In the genomic region with DNA sequence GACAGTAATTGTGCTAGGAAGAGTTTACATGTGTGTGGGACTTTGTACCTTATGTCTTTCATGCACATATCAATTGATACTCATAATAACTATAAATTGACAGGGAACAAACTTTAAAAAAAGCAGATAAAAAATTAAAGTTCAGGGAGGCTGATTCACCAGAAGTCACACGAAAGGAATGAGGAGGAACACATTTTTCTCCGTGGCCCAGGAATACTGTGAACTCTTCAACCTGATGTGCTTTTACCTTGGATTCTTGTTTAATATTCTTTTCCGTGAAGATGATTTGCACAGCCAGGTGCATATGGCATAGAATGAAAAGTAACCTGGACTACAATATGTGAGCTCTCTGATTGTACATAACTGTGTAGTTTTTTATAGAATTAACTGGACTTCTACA, we compare ENCODE assay signal across 23 cellular contexts.
DNase-seq lines count a peak whose midpoint lies in the region; ATAC-seq, FAIRE-seq and TF ChIP-seq lines count a peak whose summit lies in the region.
"Had no signal": no experiment of that assay in that cellular context is flagged by ENCODE, and none has a peak within 500 bp of the region (broad histone marks: within the 10 kb centered on the region; RNA-seq: fewer than 3 reads in every experiment).

No MANE protein-coding gene starts in this region.

- H3K4me2 ChIP-seq in PC-3 (ENCODE audit: low read length) = no peak overlapping the region
- H3K4me2 ChIP-seq: BLaER1, GM23338 had no signal

- FAIRE-seq in GM12892 (lab: Jason Lieb, UNC) = no peak
- FAIRE-seq: A204.1, GM12878, GM18507 had no signal

- intact Hi-C loops in Calu3 (cut with micrococcal nuclease; ENCODE audit: unreplicated experiment) (no loop called here), PC-3 (cut with micrococcal nuclease) (no loop called here), mucosa of descending colon (cut with DNase I, micrococcal nuclease) (no loop called here)

- no peaks in the 10 kb centered on the region for H3K79me2 ChIP-seq in PC-3 (ENCODE audit: low read length)

- H3K4me1 Mint-ChIP-seq in Calu3 (ENCODE audit: low read depth, unreplicated experiment) = no peaks in the 10 kb centered on the region
- H3K4me1 Mint-ChIP-seq: B cell; CD8-positive, alpha-beta memory T cell had no signal

- H3K4me1 ChIP-seq in PC-3 (ENCODE audit: insufficient read depth, low read length) = peaks cover 7% of the 10 kb centered on the region; the same call in 1 of the 2 replicates
- no peaks in the 10 kb centered on the region for H3K4me1 ChIP-seq in mucosa of descending colon (ENCODE audit: low read depth)
- H3K4me1 ChIP-seq: BLaER1 had no signal

- no peaks in the 10 kb centered on the region for H3K36me3 Mint-ChIP-seq in Calu3 (ENCODE audit: insufficient read depth, unreplicated experiment)
- H3K36me3 Mint-ChIP-seq: CD8-positive, alpha-beta memory T cell had no signal

- no peaks in the 10 kb centered on the region for H3F3A ChIP-seq in PC-3 (ENCODE audit: low read length, unreplicated experiment)

- DNase-seq in Calu3 = no peak
- peak; percentile 22 for DNase-seq in PC-3
- peak; percentile 33 for DNase-seq in astrocyte of the hippocampus (ENCODE audit: low read depth, low spot score)
- DNase-seq in caudate nucleus (lab: John Stamatoyannopoulos, UW) = peak in 2 of 61 donors; percentile 1 to 18
- no peak for DNase-seq in GM12892 (ENCODE audit: insufficient read length)
- DNase-seq in mucosa of descending colon = no peak
- DNase-seq in NCI-H510A (lab: John Stamatoyannopoulos, UW) = no peak
- DNase-seq in DMS114 treated with DMSO at 0.1 percent for 48 hours (lab: John Stamatoyannopoulos, UW; ENCODE audit: unreplicated experiment) = no peak
- DNase-seq: CD4-positive, alpha-beta T cell; CD8-positive, alpha-beta memory T cell; DMS153; EL; GDM1; H9 had no signal

- no peaks in the 10 kb centered on the region for H3K27me3 Mint-ChIP-seq in Calu3 (ENCODE audit: unreplicated experiment)
- H3K27me3 Mint-ChIP-seq: B cell; CD4-positive, alpha-beta T cell; CD8-positive, alpha-beta memory T cell had no signal

- H3K27me3 ChIP-seq in PC-3 (ENCODE audit: low read length) = no peaks in the 10 kb centered on the region
- H3K27me3 ChIP-seq: BLaER1 had no signal

- H3K9me3 ChIP-seq in PC-3 (ENCODE audit: low read length) (no peaks in the 10 kb centered on the region), mucosa of descending colon (no peaks in the 10 kb centered on the region)

- H3K27ac ChIP-seq in PC-3 (ENCODE audit: low read length) = no peak overlapping the region
- H3K27ac ChIP-seq in caudate nucleus (ENCODE audit: low read depth, low read length) = peak overlapping the region; percentile 33
- H3K27ac ChIP-seq: 22Rv1, BLaER1, C4-2B had no signal

- no peaks in the 10 kb centered on the region for H3K9me2 ChIP-seq in PC-3 (replicated peaks; ENCODE audit: low read length)

- TF ChIP-seq POLR2A in GM12892 (IDR thresholded peaks at IDR 0.05; ENCODE audit: low read depth, low read length) = no peak

- H3K4me3 ChIP-seq in PC-3 (ENCODE audit: low read length) (no peak overlapping the region), mucosa of descending colon (no peak overlapping the region)
- H3K4me3 ChIP-seq: BLaER1, GM12878, GM23338 had no signal

- H3K9ac ChIP-seq in PC-3 (ENCODE audit: low read length) = no peak overlapping the region
- H3K9ac ChIP-seq: BLaER1 had no signal

- POLR2A ChIA-PET in PC-3 (lab: Charles Lee; ENCODE audit: unreplicated experiment) = no interaction called here

- peak overlapping the region; percentile 25 for H3K27ac Mint-ChIP-seq in Calu3 (ENCODE audit: unreplicated experiment)
- H3K27ac Mint-ChIP-seq: B cell; CD4-positive, alpha-beta T cell; CD8-positive, alpha-beta memory T cell; GM23338; H9 had no signal

- H3K9me3 Mint-ChIP-seq in Calu3 (ENCODE audit: low read depth, unreplicated experiment) = peaks cover 19% of the 10 kb centered on the region

- H3K4me3 Mint-ChIP-seq in Calu3 (ENCODE audit: low read depth, unreplicated experiment) = no peak overlapping the region
- H3K4me3 Mint-ChIP-seq: B cell; CD4-positive, alpha-beta T cell; CD8-positive, alpha-beta memory T cell; GM23338; H9 had no signal

- H2AFZ ChIP-seq in PC-3 (ENCODE audit: low read length) = no peak overlapping the region
- H2AFZ ChIP-seq: GM23338 had no signal

- ATAC-seq in PC-3 (peak; percentile 70), mucosa of descending colon (no peak)
- ATAC-seq: GM12878, GM23338, HCT116 had no signal

- H4K20me1 ChIP-seq in PC-3 (ENCODE audit: low read length) = no peaks in the 10 kb centered on the region
- H4K20me1 ChIP-seq: BLaER1 had no signal

- TF ChIP-seq CTCF in Calu3 (IDR thresholded peaks at IDR 0.05; ENCODE audit: unreplicated experiment) (no peak), PC-3 (conservative IDR thresholded peaks at IDR 0.05; ENCODE audit: low read depth, low read length) (no peak), mucosa of descending colon (IDR thresholded peaks at IDR 0.05) (no peak)

- CTCF ChIA-PET in Calu3 (lab: Charles Lee) (no interaction called here), PC-3 (lab: Charles Lee) (no interaction called here)

- no peaks in the 10 kb centered on the region for H3K36me3 ChIP-seq in PC-3 (ENCODE audit: low read depth, low read length)
- H3K36me3 ChIP-seq in mucosa of descending colon (ENCODE audit: low read depth) = no peaks in the 10 kb centered on the region
- H3K36me3 ChIP-seq: BLaER1 had no signal

- BruUV-seq in Calu3 (replicated peaks; lab: Mats Ljungman, UMichigan) = no TSS peak
- no TSS peak for BruUV-seq in PC-3 (replicated peaks; lab: Mats Ljungman, UMichigan)

Comparison
In these comparisons a context has a peak if more than half of its experiments do, and no peak if none do; other contexts are left out.
1. DNase-seq: peak in PC-3 (single experiment) and astrocyte of the hippocampus (single experiment); none in Calu3 (single experiment), GM12892 (single experiment), mucosa of descending colon (0 of 3), NCI-H510A (single experiment) and DMS114 treated with DMSO at 0.1 percent for 48 hours (single experiment).